Comparison of ENCODE assay signal across 8 cellular contexts in the genomic region with DNA sequence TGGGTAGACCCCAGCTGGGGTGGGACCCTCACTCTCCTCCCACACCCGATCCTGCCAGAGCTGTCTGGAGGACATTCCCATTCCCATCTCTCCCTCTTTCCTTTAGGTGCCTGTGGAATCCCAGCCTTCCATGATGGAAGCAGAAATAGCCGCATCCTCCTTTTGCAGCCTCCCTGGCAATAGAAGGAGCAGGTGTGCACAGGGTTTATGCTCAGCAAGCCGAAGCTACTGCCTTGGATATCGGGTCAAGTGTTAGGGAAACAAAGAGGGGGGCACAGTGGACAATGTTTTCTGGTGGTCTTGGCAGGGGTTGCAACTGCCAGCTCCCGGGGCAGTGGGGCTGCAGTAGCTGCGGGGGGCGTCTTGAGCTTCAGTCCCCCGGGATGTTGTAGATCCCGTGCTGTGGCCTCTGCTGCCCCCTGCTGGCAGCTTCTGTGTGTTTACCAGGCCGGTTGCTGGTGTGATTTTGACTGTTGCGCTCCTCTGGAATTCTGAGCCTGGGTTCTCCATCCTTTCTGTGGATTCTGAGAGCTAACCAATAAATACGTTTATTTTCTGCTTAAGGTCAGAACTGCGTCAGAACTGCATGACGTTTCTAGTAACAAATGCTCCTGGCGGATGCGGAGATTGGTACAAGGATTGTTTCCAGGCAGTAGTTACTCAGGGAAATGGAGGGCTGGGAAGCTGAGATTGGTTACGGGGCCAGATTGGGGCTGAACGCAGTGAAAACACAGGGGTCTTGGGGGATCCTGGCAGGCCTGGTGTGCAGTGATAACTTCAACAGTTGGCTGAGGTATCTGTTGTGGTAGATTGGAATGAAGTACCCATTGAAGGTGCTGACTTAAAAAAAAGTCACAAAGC. TPM values are rescaled to one million over a fixed set of nuclear protein-coding genes. Genes with fewer than 3 reads are reported as not detected.
A peak's percentile ranks its signal among the peaks of the same experiment; 100 is the strongest.
DNase-seq lines count a peak whose midpoint lies in the region; ATAC-seq, FAIRE-seq and TF ChIP-seq lines count a peak whose summit lies in the region.
"Not testable (repeated sequence)": the region's sequence is repeated elsewhere in the genome, so short reads cannot be mapped to it uniquely, and the experiment has no call there.

No MANE protein-coding gene starts in this region.

- POLR2A ChIA-PET in OCI-LY7 (lab: Charles Lee), result interaction anchor here (0.6 to 1.7 kb wide), 4 partner anchors 12 to 385 kb away, joined by 3 to 5 read pairs (median 4); no protein-coding TSS in a partner anchor
- POLR2A ChIA-PET in activated CD8-positive, alpha-beta T cell treated with anti-CD3 and anti-CD28 coated beads for 36 hours (lab: Charles Lee), result not testable (repeated sequence)

- peak; percentile 81 for TF ChIP-seq CTCF in OCI-LY7 (conservative IDR thresholded peaks at IDR 0.05; ENCODE audit: low read length)
- TF ChIP-seq CTCF in activated CD8-positive, alpha-beta T cell treated with anti-CD3 and anti-CD28 coated beads for 36 hours (IDR thresholded peaks at IDR 0.05), result peak; percentile 71
- peak; percentile 54 for TF ChIP-seq CTCF in cardiac fibroblast (IDR thresholded peaks at IDR 0.05; ENCODE audit: low read depth, low read length)
- TF ChIP-seq CTCF in tibial artery (IDR thresholded peaks at IDR 0.05), result peak; percentile 55 to 69

- peaks cover 0 to 61% of the 10 kb centered on the region in 2 donors for H3K27me3 ChIP-seq in tibial artery

- H3K9me2 ChIP-seq in OCI-LY7 (ENCODE audit: insufficient read depth, low read length), result not testable (repeated sequence)

- intact Hi-C loops in OCI-LY7 (cut with micrococcal nuclease; ENCODE audit: unreplicated experiment); activated CD8-positive, alpha-beta T cell treated with anti-CD3 and anti-CD28 coated beads for 36 hours (cut with micrococcal nuclease); tibial artery (cut with DNase I; ENCODE audit: low total_unique reads): not testable (repeated sequence)
- intact Hi-C loops in sciatic nerve (cut with DNase I), result loop anchor here (5.0 kb wide), 1 partner anchor 138 kb away; the partner anchor contains the start of gene AP1S1

- peaks cover 19% of the 10 kb centered on the region for H3K4me1 ChIP-seq in OCI-LY7 (ENCODE audit: insufficient read depth, low read length, poor library complexity, severe bottlenecking)
- H3K4me1 ChIP-seq in tibial artery, result not testable (repeated sequence)

- H3K4me3 Mint-ChIP-seq in activated CD8-positive, alpha-beta T cell treated with anti-CD3 and anti-CD28 coated beads for 36 hours, result not testable (repeated sequence)

- not testable (repeated sequence) for H3K36me3 Mint-ChIP-seq in activated CD8-positive, alpha-beta T cell treated with anti-CD3 and anti-CD28 coated beads for 36 hours (ENCODE audit: low read depth)

- H3K9me3 ChIP-seq in OCI-LY7 (ENCODE audit: low read length); tibial artery: not testable (repeated sequence)

- H2AFZ ChIP-seq in OCI-LY7 (ENCODE audit: low read length), result peak overlapping the region; percentile 86; the same call in 1 of the 2 replicates

- H3K4me3 ChIP-seq in OCI-LY7 (ENCODE audit: low read depth, low read length, poor library complexity, severe bottlenecking), result peak overlapping the region; percentile 59
- not testable (repeated sequence) for H3K4me3 ChIP-seq in cardiac fibroblast (replicated peaks in 1 of 2; ENCODE audit: low read depth in 2 of 2, low read length in 2 of 2); tibial artery

- BruUV-seq in OCI-LY7 (replicated peaks; lab: Mats Ljungman, UMichigan), result not testable (repeated sequence)

- not testable (repeated sequence) for H3K9me3 Mint-ChIP-seq in activated CD8-positive, alpha-beta T cell treated with anti-CD3 and anti-CD28 coated beads for 36 hours

- CTCF ChIA-PET in OCI-LY7 (lab: Charles Lee; ENCODE audit: unreplicated experiment), result not testable (repeated sequence)
- CTCF ChIA-PET in activated CD8-positive, alpha-beta T cell treated with anti-CD3 and anti-CD28 coated beads for 36 hours (lab: Charles Lee), result interaction anchor here (0.7 to 4.7 kb wide), 31 partner anchors 8 to 749 kb away, joined by 3 to 24 read pairs (median 3); partner anchors contain the start of gene ZNHIT1

- not testable (repeated sequence) for H3K27ac Mint-ChIP-seq in activated CD8-positive, alpha-beta T cell treated with anti-CD3 and anti-CD28 coated beads for 36 hours

- DNase-seq in EH (ENCODE audit: low read depth) (peak; percentile 47), KBM-7 (peak; percentile 42), OCI-LY7 (ENCODE audit: low spot score) (peak; percentile 53), cardiac fibroblast (ENCODE audit: low read depth in 2 of 2) (peak; percentile 40 to 49), sciatic nerve (ENCODE audit: low spot score) (peak; percentile 79), tibial artery (peak; percentile 47 to 69)
- DNase-seq in activated CD8-positive, alpha-beta T cell treated with anti-CD3 and anti-CD28 coated beads for 36 hours, result peak; percentile 81

- not testable (repeated sequence) for H3K36me3 ChIP-seq in OCI-LY7 (ENCODE audit: insufficient read depth, low read length); tibial artery

- not testable (repeated sequence) for H4K20me1 ChIP-seq in OCI-LY7 (ENCODE audit: insufficient read depth, low read length)

- peaks cover 20% of the 10 kb centered on the region for H3K4me1 Mint-ChIP-seq in activated CD8-positive, alpha-beta T cell treated with anti-CD3 and anti-CD28 coated beads for 36 hours (ENCODE audit: low read depth)

- not testable (repeated sequence) for H3K79me2 ChIP-seq in OCI-LY7 (ENCODE audit: insufficient read depth, low read depth, low read length)

- peaks cover 13% of the 10 kb centered on the region for H3K27me3 Mint-ChIP-seq in activated CD8-positive, alpha-beta T cell treated with anti-CD3 and anti-CD28 coated beads for 36 hours

- H3K4me2 ChIP-seq in OCI-LY7 (ENCODE audit: low read length), result peak overlapping the region; percentile 79

- FAIRE-seq in islet of Langerhans (lab: Jason Lieb, UNC), result peak; percentile 51

- in situ Hi-C loops in KBM-7 (cut with MboI; ENCODE audit: low pct_unique_long_range_greater_than_20kb, low sequenced_read_pairs), result not testable (repeated sequence)

- peak overlapping the region; percentile 46 for H3K27ac ChIP-seq in OCI-LY7 (ENCODE audit: low read depth, low read length, poor library complexity, severe bottlenecking)
- not testable (repeated sequence) for H3K27ac ChIP-seq in tibial artery

- ATAC-seq in activated CD8-positive, alpha-beta T cell treated with anti-CD3 and anti-CD28 coated beads for 36 hours, result peak; percentile 70
- peak; percentile 76 for ATAC-seq in sciatic nerve

RNA-seq across cellular contexts. Expression of gene IFT22, which starts 31.2 kb away (rescaled TPM):
- 8.7 and 14.6 TPM in 2 replicates for total RNA-seq in OCI-LY7 (2014; rRNA removed; shearing (Covaris generic))
- 13.2 and 14.1 TPM in 2 replicates for total RNA-seq in OCI-LY7 (2022)
- 1 to 10 TPM; 3.8 to 5.1 TPM for total RNA-seq in activated CD8-positive, alpha-beta T cell treated with anti-CD3 and anti-CD28 coated beads for 36 hours
- 18.8 TPM for total RNA-seq in sciatic nerve

RNA-seq across cellular contexts. Expression of gene FIS1, which starts 45.5 kb away (rescaled TPM):
- 92.7 and 114 TPM in 2 replicates for total RNA-seq in OCI-LY7 (2014; rRNA removed; shearing (Covaris generic))
- 93.4 and 102 TPM in 2 replicates for total RNA-seq in OCI-LY7 (2022)
- total RNA-seq in activated CD8-positive, alpha-beta T cell treated with anti-CD3 and anti-CD28 coated beads for 36 hours, result 10 to 100 TPM; 86.5 to 96.8 TPM
- total RNA-seq in sciatic nerve, result 231 TPM

RNA-seq across cellular contexts. Expression of gene CLDN15, which starts 52.8 kb away (rescaled TPM):
- 15.9 and 17.8 TPM in 2 replicates for total RNA-seq in OCI-LY7 (2014; rRNA removed; shearing (Covaris generic))
- total RNA-seq in OCI-LY7 (2022), result 31.9 and 34.8 TPM in 2 replicates
- 10 to 100 TPM; 14.2 to 15.8 TPM for total RNA-seq in activated CD8-positive, alpha-beta T cell treated with anti-CD3 and anti-CD28 coated beads for 36 hours
- 17.4 TPM for total RNA-seq in sciatic nerve
